Comparison of ENCODE assay signal across 1 cellular context in genomic region chr3:190173426-190173825, GRCh38.
TF ChIP-seq lines count a peak whose summit lies in the region.

No MANE protein-coding gene starts in this region.

TF ChIP-seq in SK-N-SH, 30 proteins besides CTCF, POLR2A, EP300 and RAD21 (continued from another document):
- TF ChIP-seq EZH2phosphoT487 (IDR thresholded peaks at IDR 0.05; ENCODE audit: borderline replicate concordance, low read depth) = no peak
